Comparison of ENCODE assay signal across 19 cellular contexts in genomic region chr16:77589071-77589755, GRCh38.
DNase-seq lines count a peak whose midpoint lies in the region; TF ChIP-seq lines count a peak whose summit lies in the region.
"Had no signal": no experiment of that assay in that cellular context is flagged by ENCODE, and none has a peak within 500 bp of the region (broad histone marks: within the 10 kb centered on the region; RNA-seq: fewer than 3 reads in every experiment).

No MANE protein-coding gene starts in this region.

- in situ Hi-C loops in transverse colon (cut with MboI; ENCODE audit: low pct_ligation_motif_present in 1 of 4, low pct_unique_long_range_greater_than_20kb in 1 of 4, low sequenced_read_pairs in 3 of 4): loop anchor here (5.0 kb wide), 2 partner anchors 352 to 362 kb away; no protein-coding TSS in a partner anchor

- H3K36me3 Mint-ChIP-seq in nephron progenitor cell (ENCODE audit: low read depth): no peaks in the 10 kb centered on the region
- H3K36me3 Mint-ChIP-seq: CD14-positive monocyte had no signal

- H3K4me1 ChIP-seq in prostate gland (replicated peaks) (no peaks in the 10 kb centered on the region), transverse colon (no peaks in the 10 kb centered on the region)

- H3K9me3 ChIP-seq in prostate gland (no peaks in the 10 kb centered on the region), transverse colon (no peaks in the 10 kb centered on the region)
- H3K9me3 ChIP-seq: A549, MG63 had no signal

- DNase-seq in AG10803 (ENCODE audit: low read depth) (peak; percentile 13), NCI-H526 (lab: John Stamatoyannopoulos, UW) (peak; percentile 16 to 50), choroid plexus epithelial cell (ENCODE audit: low read depth) (peak; percentile 59), nephron progenitor cell (no peak), prostate gland (ENCODE audit: low spot score) (no peak), globus pallidus (ENCODE audit: low spot score) (no peak), transverse colon (no peak)
- DNase-seq: EL, MG63, NCI-H1105 treated with DMSO at 0.1 percent for 48 hours, NCI-H1694 treated with DMSO at 0.1 percent for 48 hours, NCI-H2107, NCI-H2227 treated with DMSO at 0.1 percent for 48 hours, NCI-H69, RPMI8226, SIG-M5 had no signal

- H3K27me3 ChIP-seq in prostate gland (replicated peaks; ENCODE audit: insufficient read depth): no peaks in the 10 kb centered on the region
- no peaks in the 10 kb centered on the region for H3K27me3 ChIP-seq in transverse colon
- H3K27me3 ChIP-seq: MG63 had no signal

- no peaks in the 10 kb centered on the region for H3K27me3 Mint-ChIP-seq in nephron progenitor cell (ENCODE audit: low read depth, poor library complexity)

- peaks cover 89% of the 10 kb centered on the region for H3K4me1 Mint-ChIP-seq in nephron progenitor cell

- TF ChIP-seq CTCF in AG10803 (conservative IDR thresholded peaks at IDR 0.05; ENCODE audit: low read length) (no peak), choroid plexus epithelial cell (conservative IDR thresholded peaks at IDR 0.05; ENCODE audit: low read depth, low read length) (no peak), nephron progenitor cell (IDR thresholded peaks at IDR 0.05) (no peak), prostate gland (IDR thresholded peaks at IDR 0.05) (no peak), transverse colon (IDR thresholded peaks at IDR 0.05) (no peak)

- H3K4me3 ChIP-seq in AG10803 (ENCODE audit: low read length) (no peak overlapping the region), choroid plexus epithelial cell (ENCODE audit: low read depth, low read length) (no peak overlapping the region), prostate gland (no peak overlapping the region), transverse colon (no peak overlapping the region)
- H3K4me3 ChIP-seq: A549, MG63 had no signal

- intact Hi-C loops in prostate gland (cut with DNase I): no loop called here
- intact Hi-C loops in transverse colon (cut with DNase I; ENCODE audit: low total_unique reads): no loop called here

- no peak overlapping the region for H3K27ac ChIP-seq in prostate gland
- no peak overlapping the region for H3K27ac ChIP-seq in transverse colon
- H3K27ac ChIP-seq: A549, KMS-11 had no signal

- H3K9me3 Mint-ChIP-seq in nephron progenitor cell: no peaks in the 10 kb centered on the region
- H3K9me3 Mint-ChIP-seq: CD14-positive monocyte had no signal

- no peak for TF ChIP-seq EP300 in transverse colon (IDR thresholded peaks at IDR 0.05; ENCODE audit: low read depth)

- peak overlapping the region; percentile 49 for H3K27ac Mint-ChIP-seq in nephron progenitor cell
- H3K27ac Mint-ChIP-seq: CD14-positive monocyte had no signal

- H3K36me3 ChIP-seq in prostate gland (no peaks in the 10 kb centered on the region), transverse colon (no peaks in the 10 kb centered on the region)
- H3K36me3 ChIP-seq: MG63 had no signal

- no peak overlapping the region for H3K4me3 Mint-ChIP-seq in nephron progenitor cell
- H3K4me3 Mint-ChIP-seq: CD14-positive monocyte had no signal

- 87% methylated on average over 10 of the region's 10 CpGs for WGBS in prostate gland
- 84% methylated on average over 10 of the region's 10 CpGs; no CpG with 5 or more reads in 1 of the 2 donors for WGBS in transverse colon (ENCODE audit: low coverage in 1 of 2), 2 donors

- no peak for TF ChIP-seq POLR2A in prostate gland (IDR thresholded peaks at IDR 0.05)
- TF ChIP-seq POLR2A in transverse colon (IDR thresholded peaks at IDR 0.05): no peak

Comparison
In these comparisons a context has a peak if more than half of its experiments do, and no peak if none do; other contexts are left out.
1. DNase-seq: peak in AG10803 (single experiment), NCI-H526 (2 of 2) and choroid plexus epithelial cell (single experiment); none in nephron progenitor cell (single experiment), prostate gland (single experiment), globus pallidus (single experiment) and transverse colon (single experiment).